15 cellular contexts compared by ENCODE assay signal in genomic region chr10:52221937-52222336, GRCh38.
A peak's percentile ranks its signal among the peaks of the same experiment; 100 is the strongest.
DNase-seq lines count a peak whose midpoint lies in the region; ATAC-seq and TF ChIP-seq lines count a peak whose summit lies in the region.
"Had no signal": no experiment of that assay in that cellular context is flagged by ENCODE, and none has a peak within 500 bp of the region (broad histone marks: within the 10 kb centered on the region; RNA-seq: fewer than 3 reads in every experiment).

No MANE protein-coding gene starts in this region.

- H3K4me2 ChIP-seq in BLaER1 (peak overlapping the region; percentile 61), DND-41 (ENCODE audit: insufficient read depth, low read length) (no peak overlapping the region)
- H3K4me2 ChIP-seq: KMS-11 had no signal

- H3K27me3 ChIP-seq in BLaER1 (no peaks in the 10 kb centered on the region), DND-41 (ENCODE audit: insufficient read depth, low read length, poor library complexity) (no peaks in the 10 kb centered on the region)

- ATAC-seq in DND-41 (ENCODE audit: insufficient read depth, low read depth) (peak; percentile 72), HG03135 (IDR thresholded peaks at IDR 0.05; ENCODE audit: unreplicated experiment) (no peak)
- ATAC-seq: CD8-positive, alpha-beta T cell had no signal

- H3K4me1 Mint-ChIP-seq in glutamatergic neuron (ENCODE audit: low read depth, unreplicated experiment) = peaks cover 27% of the 10 kb centered on the region

- peak; percentile 23 for DNase-seq in DND-41
- DNase-seq in NCI-H69 (lab: John Stamatoyannopoulos, UW) = peak; percentile 36
- DNase-seq in glutamatergic neuron = peak; percentile 52
- DNase-seq in activated gamma-delta T cell (lab: John Stamatoyannopoulos, UW) = no peak
- DNase-seq in NCI-H2171 (lab: John Stamatoyannopoulos, UW) = no peak
- DNase-seq: CD8-positive, alpha-beta T cell; GOT3 had no signal

- H3K79me2 ChIP-seq in DND-41 (ENCODE audit: insufficient read depth, low read length) = no peaks in the 10 kb centered on the region

- H3K9me3 ChIP-seq in BLaER1 = peaks cover 7% of the 10 kb centered on the region; the same call in 1 of the 2 replicates
- no peaks in the 10 kb centered on the region for H3K9me3 ChIP-seq in DND-41 (ENCODE audit: insufficient read depth, low read length, severe bottlenecking)
- H3K9me3 ChIP-seq: Caco-2, HAP-1 had no signal

- H2AFZ ChIP-seq in DND-41 (ENCODE audit: low read depth, low read length) = no peak overlapping the region

- H3K4me3 ChIP-seq in BLaER1 (no peak overlapping the region), DND-41 (ENCODE audit: low read depth in 1 of 2, low read length in 2 of 2) (no peak overlapping the region)
- H3K4me3 ChIP-seq: HAP-1 had no signal

- H3K27ac Mint-ChIP-seq in glutamatergic neuron (ENCODE audit: unreplicated experiment) = peak overlapping the region; percentile 91
- H3K27ac Mint-ChIP-seq: B cell; CD14-positive monocyte; CD8-positive, alpha-beta T cell; IgD-negative memory B cell had no signal

- H3K27ac ChIP-seq in BLaER1 = peak overlapping the region; percentile 3; the same call in 1 of the 2 replicates
- no peak overlapping the region for H3K27ac ChIP-seq in DND-41 (ENCODE audit: low read length)
- H3K27ac ChIP-seq: KMS-11 had no signal

- TF ChIP-seq CTCF in DND-41 (IDR thresholded peaks at IDR 0.05; ENCODE audit: borderline replicate concordance, extremely low read depth, low read length, poor library complexity, severe bottlenecking) (no peak), glutamatergic neuron (IDR thresholded peaks at IDR 0.05; ENCODE audit: partially characterized antibody, unreplicated experiment) (no peak)

- H3K36me3 Mint-ChIP-seq in glutamatergic neuron (ENCODE audit: unreplicated experiment) = no peaks in the 10 kb centered on the region
- H3K36me3 Mint-ChIP-seq: CD14-positive monocyte; CD8-positive, alpha-beta T cell; IgD-negative memory B cell had no signal

- H3K27me3 Mint-ChIP-seq in glutamatergic neuron (ENCODE audit: unreplicated experiment) = peaks cover 9% of the 10 kb centered on the region
- H3K27me3 Mint-ChIP-seq: B cell, IgD-negative memory B cell had no signal

- peaks cover 6% of the 10 kb centered on the region for H3K9me3 Mint-ChIP-seq in glutamatergic neuron (ENCODE audit: unreplicated experiment)
- H3K9me3 Mint-ChIP-seq: CD14-positive monocyte; CD8-positive, alpha-beta T cell had no signal

- H3K36me3 ChIP-seq in BLaER1 (no peaks in the 10 kb centered on the region), DND-41 (ENCODE audit: insufficient read depth, low read length) (no peaks in the 10 kb centered on the region)
- H3K36me3 ChIP-seq: HAP-1 had no signal

- H4K20me1 ChIP-seq in BLaER1 (no peaks in the 10 kb centered on the region), DND-41 (ENCODE audit: insufficient read depth, low read length) (no peaks in the 10 kb centered on the region)

- H3K4me1 ChIP-seq in BLaER1 = peaks cover 56% of the 10 kb centered on the region
- H3K4me1 ChIP-seq in DND-41 (ENCODE audit: insufficient read depth, low read length) = peaks cover 5% of the 10 kb centered on the region; the same call in 1 of the 2 replicates
- H3K4me1 ChIP-seq: Caco-2, HAP-1 had no signal

- H3K9ac ChIP-seq in BLaER1 = no peak overlapping the region
- H3K9ac ChIP-seq in DND-41 (ENCODE audit: low read depth, low read length) = no peak overlapping the region
- H3K9ac ChIP-seq: KMS-11 had no signal

- H3K4me3 Mint-ChIP-seq in glutamatergic neuron (ENCODE audit: unreplicated experiment) = peak overlapping the region; percentile 58
- H3K4me3 Mint-ChIP-seq: B cell; CD14-positive monocyte; CD8-positive, alpha-beta T cell; IgD-negative memory B cell had no signal

Comparison
In these comparisons a context has a peak if more than half of its experiments do, and no peak if none do; other contexts are left out.
1. DNase-seq: peak in DND-41 (single experiment), NCI-H69 (single experiment) and glutamatergic neuron (single experiment); none in activated gamma-delta T cell (single experiment) and NCI-H2171 (single experiment).